In genomic region chr6:131728296-131728939, GRCh38 we compare ENCODE assay signal across 1 cellular context.
TF ChIP-seq lines count a peak whose summit lies in the region.

No MANE protein-coding gene starts in this region.

TF ChIP-seq in IMR-90, 13 proteins besides CTCF, POLR2A, EP300 and RAD21:
- TF ChIP-seq NFE2L2 (IDR thresholded peaks at IDR 0.05; ENCODE audit: low read depth, low read length) (no peak), MAZ (IDR thresholded peaks at IDR 0.05; ENCODE audit: borderline replicate concordance, low read depth, low read length) (no peak), RFX5 (IDR thresholded peaks at IDR 0.05; ENCODE audit: low read depth, low read length) (no peak), CEBPB (IDR thresholded peaks at IDR 0.05; ENCODE audit: low read depth, low read length) (no peak), ELK1 (IDR thresholded peaks at IDR 0.05; ENCODE audit: borderline replicate concordance, low read depth, low read length) (no peak), USF2 (IDR thresholded peaks at IDR 0.05; ENCODE audit: low read depth, low read length) (no peak), RCOR1 (IDR thresholded peaks at IDR 0.05; ENCODE audit: insufficient replicate concordance, low read length) (no peak), FOS (IDR thresholded peaks at IDR 0.05; ENCODE audit: low read depth, low read length) (no peak), MAFK (IDR thresholded peaks at IDR 0.05; ENCODE audit: low read depth, low read length) (no peak), MXI1 (IDR thresholded peaks at IDR 0.05; ENCODE audit: borderline replicate concordance, low read depth, low read length) (no peak), SMC3 (IDR thresholded peaks at IDR 0.05; ENCODE audit: low read depth, low read length) (no peak)
